In genomic region chr18:3449702-3450357, GRCh38 we compare ENCODE assay signal across 8 cellular contexts. TPM values are rescaled to one million over a fixed set of nuclear protein-coding genes. Genes with fewer than 3 reads are reported as not detected.
DNase-seq lines count a peak whose midpoint lies in the region; ATAC-seq and TF ChIP-seq lines count a peak whose summit lies in the region.

TGIF1 (plus strand) TSS chr18:3450172; CDS start chr18:3450490, 318 bp downstream.

- POLR2A ChIA-PET in activated CD4-positive, alpha-beta memory T cell treated with anti-CD3 and anti-CD28 coated beads, Interleukin-2, amount 10 ng/mL, durations not matched to agents 7 days and 5 days (lab: Charles Lee): interaction anchor here (1.0 to 7.9 kb wide), 8 partner anchors 10 to 200 kb away, joined by 3 to 74 read pairs (median 30); partner anchors contain the start of gene MYL12A

- 0 to 1% methylated on average over 41 to 60 of the region's 60 CpGs for WGBS in lung, 2 donors

- peaks cover 10% of the 10 kb centered on the region for H3K36me3 Mint-ChIP-seq in activated CD4-positive, alpha-beta memory T cell treated with anti-CD3 and anti-CD28 coated beads, Interleukin-2, amount 10 ng/mL, durations not matched to agents 7 days and 5 days (ENCODE audit: low read depth)

- H3K27me3 ChIP-seq in effector memory CD4-positive, alpha-beta T cell (replicated peaks; ENCODE audit: control insufficient read depth, insufficient read depth, low read length, poor library complexity, severe bottlenecking): no peaks in the 10 kb centered on the region
- no peaks in the 10 kb centered on the region for H3K27me3 ChIP-seq in lung (ENCODE audit: control insufficient read depth, insufficient read depth)

- TF ChIP-seq CTCF in 22Rv1 (IDR thresholded peaks at IDR 0.05) (no peak), lung (IDR thresholded peaks at IDR 0.05; ENCODE audit: control extremely low read depth, extremely low read depth) (no peak)

- H3K27ac ChIP-seq in 22Rv1 (peak within 1 kb of the TSS; percentile 94), lung (ENCODE audit: low read depth in 1 of 2, low read length in 1 of 2) (peak within 1 kb of the TSS; percentile 96 to 99)
- H3K27ac ChIP-seq in effector memory CD4-positive, alpha-beta T cell (ENCODE audit: insufficient read depth, low read length, poor library complexity, severe bottlenecking): peak within 1 kb of the TSS; percentile 99

- H3K9me3 ChIP-seq in effector memory CD4-positive, alpha-beta T cell (ENCODE audit: control insufficient read depth, low read length): no peaks in the 10 kb centered on the region
- no peaks in the 10 kb centered on the region for H3K9me3 ChIP-seq in lung (ENCODE audit: control insufficient read depth in 2 of 2, insufficient read depth in 1 of 2, low read length in 1 of 2)

- peaks cover 42% of the 10 kb centered on the region for H3K4me1 Mint-ChIP-seq in activated CD4-positive, alpha-beta memory T cell treated with anti-CD3 and anti-CD28 coated beads, Interleukin-2, amount 10 ng/mL, durations not matched to agents 7 days and 5 days

- CTCF ChIA-PET in activated CD4-positive, alpha-beta memory T cell treated with anti-CD3 and anti-CD28 coated beads, Interleukin-2, amount 10 ng/mL, durations not matched to agents 7 days and 5 days (lab: Charles Lee): interaction anchor here (2.9 kb wide), 1 partner anchor 145 kb away, joined by 18 read pairs; no protein-coding TSS in a partner anchor

- peaks cover 34% of the 10 kb centered on the region for H3K4me1 ChIP-seq in effector memory CD4-positive, alpha-beta T cell (ENCODE audit: control insufficient read depth, insufficient read depth, low read length, poor library complexity, severe bottlenecking)
- peaks cover 3 to 7% of the 10 kb centered on the region in 2 donors for H3K4me1 ChIP-seq in lung (ENCODE audit: control insufficient read depth in 2 of 2, insufficient read depth in 2 of 2, low read length in 2 of 2)

- DNase-seq in NCI-H2171 treated with DMSO at 0.1 percent for 48 hours (lab: John Stamatoyannopoulos, UW) (peak; percentile 76), lung (ENCODE audit: low spot score) (peak; percentile 85)
- DNase-seq in activated CD4-positive, alpha-beta memory T cell treated with anti-CD3 and anti-CD28 coated beads, Interleukin-2, amount 10 ng/mL, durations not matched to agents 7 days and 5 days: no peak
- DNase-seq in effector memory CD4-positive, alpha-beta T cell: peak in 2 of 3 donors; percentile 6 to 25
- peak; percentile 37 for DNase-seq in stimulated activated CD8-positive, alpha-beta memory T cell treated with anti-CD3 and anti-CD28 coated beads, Interleukin-12 subunit alpha, Interleukin-12 subunit beta, amount 100 ng/mL, for 4 hours (ENCODE audit: low read depth)

- peak within 1 kb of the TSS; percentile 99 for H3K27ac Mint-ChIP-seq in activated CD4-positive, alpha-beta memory T cell treated with anti-CD3 and anti-CD28 coated beads, Interleukin-2, amount 10 ng/mL, durations not matched to agents 7 days and 5 days

- peak within 1 kb of the TSS; percentile 74 for H3K4me3 ChIP-seq in effector memory CD4-positive, alpha-beta T cell (ENCODE audit: insufficient read depth, low read depth, low read length, poor library complexity, severe bottlenecking)
- peak within 1 kb of the TSS; percentile 74 for H3K4me3 ChIP-seq in lung

- H3K27me3 Mint-ChIP-seq in activated CD4-positive, alpha-beta memory T cell treated with anti-CD3 and anti-CD28 coated beads, Interleukin-2, amount 10 ng/mL, durations not matched to agents 7 days and 5 days: no peaks in the 10 kb centered on the region

- no peaks in the 10 kb centered on the region for H3K36me3 ChIP-seq in effector memory CD4-positive, alpha-beta T cell (ENCODE audit: control insufficient read depth, insufficient read depth, low read length)
- no peaks in the 10 kb centered on the region for H3K36me3 ChIP-seq in lung (ENCODE audit: control insufficient read depth in 2 of 2, insufficient read depth in 2 of 2, low read length in 2 of 2)

- ATAC-seq in GM19043 (IDR thresholded peaks at IDR 0.05; ENCODE audit: low read depth, unreplicated experiment): peak; percentile 7
- peak; percentile 27 for ATAC-seq in lung (ENCODE audit: insufficient read depth, low FRiP score)
- ATAC-seq in GM21528 (IDR thresholded peaks at IDR 0.05; ENCODE audit: low FRiP score, unreplicated experiment): no peak

- H3K9me3 Mint-ChIP-seq in activated CD4-positive, alpha-beta memory T cell treated with anti-CD3 and anti-CD28 coated beads, Interleukin-2, amount 10 ng/mL, durations not matched to agents 7 days and 5 days: no peaks in the 10 kb centered on the region

- peak within 1 kb of the TSS; percentile 92 for H3K4me3 Mint-ChIP-seq in activated CD4-positive, alpha-beta memory T cell treated with anti-CD3 and anti-CD28 coated beads, Interleukin-2, amount 10 ng/mL, durations not matched to agents 7 days and 5 days

RNA-seq across cellular contexts. Expression of gene TGIF1, which starts in this region (rescaled TPM):
- total RNA-seq in activated CD4-positive, alpha-beta memory T cell treated with anti-CD3 and anti-CD28 coated beads, Interleukin-2, amount 10 ng/mL, durations not matched to agents 7 days and 5 days: 10 to 100 TPM; 23.3 to 24.7 TPM
- total RNA-seq in lung: 10 to 100 TPM; 51.6 to 65.3 TPM
- 10 to 100 TPM; 49.1 to 74.5 TPM for polyA plus RNA-seq in lung
